ENCODE assay signal across 16 cellular contexts in genomic region chr2:103174711-103175110, GRCh38.
"Had no signal": no experiment of that assay in that cellular context is flagged by ENCODE, and none has a peak within 500 bp of the region (broad histone marks: within the 10 kb centered on the region; RNA-seq: fewer than 3 reads in every experiment).

No MANE protein-coding gene starts in this region.

- H3K4me3 ChIP-seq: dorsolateral prefrontal cortex, gastroesophageal sphincter, lower lobe of right lung, psoas muscle, spleen, testis, upper lobe of left lung had no signal

- ATAC-seq: activated T-cell treated with anti-CD3 and anti-CD28 coated beads, Interleukin-2, amount 50 U/mL, for 4 hours; gastroesophageal sphincter; left cardiac atrium; lower lobe of right lung; psoas muscle; sciatic nerve; T-helper 17 cell had no signal

- H3K36me3 ChIP-seq: gastroesophageal sphincter, lower lobe of right lung, spleen, upper lobe of left lung, WERI-Rb-1 had no signal

- H3K4me1 ChIP-seq: gastroesophageal sphincter, lower lobe of right lung, psoas muscle, spleen, testis, upper lobe of left lung had no signal

- H3K27me3 ChIP-seq: spleen, testis, upper lobe of left lung had no signal

- H3K9me3 ChIP-seq: gastroesophageal sphincter, lower lobe of right lung, testis, upper lobe of left lung had no signal

- DNase-seq: activated CD4-positive, alpha-beta memory T cell treated with anti-CD3 and anti-CD28 coated beads, Interleukin-2, amount 10 ng/mL, durations not matched to agents 7 days and 5 days; activated effector memory CD4-positive, alpha-beta T cell treated with anti-CD3 and anti-CD28 coated beads, Interleukin-2, amount 50 U/mL, for 16 hours; activated T-cell treated with anti-CD3 and anti-CD28 coated beads, Interleukin-2, amount 50 U/mL, for 4 hours; amygdala; dorsolateral prefrontal cortex; endodermal cell; left cardiac atrium; lower lobe of right lung; psoas muscle; spleen; T-helper 17 cell; testis; upper lobe of left lung; WERI-Rb-1 had no signal

- H3K27ac ChIP-seq: dorsolateral prefrontal cortex, gastroesophageal sphincter, lower lobe of right lung, psoas muscle, spleen, testis, upper lobe of left lung, WERI-Rb-1 had no signal
